In the genomic region with DNA sequence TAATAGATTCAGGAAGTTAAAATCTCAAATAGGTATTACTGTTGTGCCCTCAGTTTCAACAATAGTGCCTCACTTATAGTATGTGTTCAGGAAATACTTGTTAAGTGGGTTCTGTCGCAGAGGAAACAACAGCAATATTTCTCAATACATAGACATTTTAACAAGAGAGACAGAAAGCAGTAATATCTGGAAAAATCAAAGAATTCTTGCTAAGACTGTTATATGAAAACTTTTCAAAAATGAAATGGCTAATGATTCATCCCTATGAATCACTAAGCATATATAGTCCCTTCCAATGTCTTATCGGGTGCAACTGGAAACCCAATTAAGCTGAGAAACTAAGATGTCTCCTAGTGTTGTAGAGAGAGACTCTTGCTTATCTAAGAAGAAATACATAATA, we compare ENCODE assay signal across 22 cellular contexts.
"Had no signal": no experiment of that assay in that cellular context is flagged by ENCODE, and none has a peak within 500 bp of the region (broad histone marks: within the 10 kb centered on the region; RNA-seq: fewer than 3 reads in every experiment).

No MANE protein-coding gene starts in this region.

- H3K27ac ChIP-seq: coronary artery, esophagus squamous epithelium, heart right ventricle, neutrophil, ovary, prostate gland, spleen, thoracic aorta, upper lobe of left lung, WERI-Rb-1 had no signal

- H3K4me1 ChIP-seq: esophagus squamous epithelium, heart right ventricle, prostate gland, upper lobe of left lung had no signal

- ATAC-seq: heart right ventricle, left colon had no signal

- H3K4me1 Mint-ChIP-seq: activated naive CD8-positive, alpha-beta T cell treated with anti-CD3 and anti-CD28 coated beads for 36 hours; nephron had no signal

- H3K36me3 Mint-ChIP-seq: activated naive CD8-positive, alpha-beta T cell treated with anti-CD3 and anti-CD28 coated beads for 36 hours had no signal

- DNase-seq: activated CD4-positive, alpha-beta T cell treated with anti-CD3 and anti-CD28 coated beads for 1 hour; activated naive CD4-positive, alpha-beta T cell treated with Interleukin-2 at 50 U/mL for 16 hours; activated naive CD8-positive, alpha-beta T cell treated with anti-CD3 and anti-CD28 coated beads for 36 hours; activated T-cell treated with anti-CD3 and anti-CD28 coated beads, Interleukin-2, amount 50 U/mL, for 24 hours; amygdala; cerebellar nuclear complex; esophagus squamous epithelium; heart right ventricle; left colon; ovary; spleen; stimulated activated CD4-positive, alpha-beta T cell treated with anti-CD3 and anti-CD28 coated beads, Interleukin-4, amount 100 ng/mL, for 1 hour; stimulated activated naive CD4-positive, alpha-beta T cell treated with Interleukin-2 at 50 U/mL for 16 hours; upper lobe of left lung; WERI-Rb-1 had no signal

- H3K27me3 ChIP-seq: esophagus squamous epithelium, heart right ventricle, neutrophil, ovary, spleen, upper lobe of left lung had no signal

- H3K9me3 ChIP-seq: esophagus squamous epithelium, heart right ventricle, neutrophil, ovary, prostate gland, thoracic aorta, upper lobe of left lung had no signal

- H3K4me3 Mint-ChIP-seq: activated naive CD8-positive, alpha-beta T cell treated with anti-CD3 and anti-CD28 coated beads for 36 hours; activated T-cell treated with anti-CD3 and anti-CD28 coated beads, Interleukin-2, amount 50 U/mL, for 24 hours; nephron had no signal

- H3K36me3 ChIP-seq: esophagus squamous epithelium, heart right ventricle, neutrophil, ovary, prostate gland, spleen, thoracic aorta, upper lobe of left lung, WERI-Rb-1 had no signal

- H3K27ac Mint-ChIP-seq: activated naive CD8-positive, alpha-beta T cell treated with anti-CD3 and anti-CD28 coated beads for 36 hours; activated T-cell treated with anti-CD3 and anti-CD28 coated beads, Interleukin-2, amount 50 U/mL, for 24 hours; nephron had no signal

- FAIRE-seq: keratinocyte, TTC549 had no signal

- H3K4me3 ChIP-seq: coronary artery, esophagus squamous epithelium, heart right ventricle, ovary, prostate gland, spleen, thoracic aorta, upper lobe of left lung had no signal

- H3K27me3 Mint-ChIP-seq: activated naive CD8-positive, alpha-beta T cell treated with anti-CD3 and anti-CD28 coated beads for 36 hours; activated T-cell treated with anti-CD3 and anti-CD28 coated beads, Interleukin-2, amount 50 U/mL, for 24 hours had no signal
